In genomic region chr9:37425298-37425752, GRCh38 we compare ENCODE assay signal across 17 cellular contexts. TPM values are rescaled to one million over a fixed set of nuclear protein-coding genes. Genes with fewer than 3 reads are reported as not detected.
DNase-seq lines count a peak whose midpoint lies in the region; ATAC-seq and TF ChIP-seq lines count a peak whose summit lies in the region.
"Had no signal": no experiment of that assay in that cellular context is flagged by ENCODE, and none has a peak within 500 bp of the region (broad histone marks: within the 10 kb centered on the region; RNA-seq: fewer than 3 reads in every experiment).

No MANE protein-coding gene starts in this region.

- H3K27ac ChIP-seq in cardiac muscle cell (peak overlapping the region; percentile 62), right cardiac atrium (ENCODE audit: low read length) (no peak overlapping the region), layer of hippocampus (ENCODE audit: low read depth, low read length) (peak overlapping the region; percentile 59), testis (peak overlapping the region in 1 of 2 donors; percentile 1)
- H3K27ac ChIP-seq: vagina had no signal

- no peaks in the 10 kb centered on the region for H3K9me3 Mint-ChIP-seq in activated B cell treated with CpG ODN at 0.5 μM for 24 hours
- H3K9me3 Mint-ChIP-seq: CD8-positive, alpha-beta memory T cell; stimulated activated naive CD8-positive, alpha-beta T cell treated with anti-CD3 and anti-CD28 coated beads, Interleukin-15, Interleukin-2, amounts not matched to agents 100 ng/mL and 50 ng/mL, for 24 hours had no signal

- no peak overlapping the region for H3K27ac Mint-ChIP-seq in activated B cell treated with CpG ODN at 0.5 μM for 24 hours
- H3K27ac Mint-ChIP-seq: stimulated activated naive CD8-positive, alpha-beta T cell treated with anti-CD3 and anti-CD28 coated beads, Interleukin-15, Interleukin-2, amounts not matched to agents 100 ng/mL and 50 ng/mL, for 24 hours had no signal

- peaks cover 63% of the 10 kb centered on the region for H3K36me3 Mint-ChIP-seq in activated B cell treated with CpG ODN at 0.5 μM for 24 hours (ENCODE audit: low read depth)

- DNase-seq in cardiac muscle cell (ENCODE audit: low read depth in 1 of 2, low spot score in 1 of 2) (peak in 1 of 2 donors; percentile 17), right cardiac atrium (no peak), activated B cell treated with CpG ODN at 0.5 μM for 24 hours (no peak), testis (peak; percentile 49), iPS-NIHi7 (ENCODE audit: extremely low spot score) (no peak)
- DNase-seq in activated CD4-positive, alpha-beta T cell treated with anti-CD3 and anti-CD28 coated beads for 1 hour: no peak
- DNase-seq: CD8-positive, alpha-beta memory T cell; dermis blood vessel endothelial cell; erythroblast; NCI-H1105; NK-92 treated with Interleukin-12 subunit alpha and Interleukin-12 subunit beta, amount 100 ng/mL, for 24 hours; T1000 had no signal

- H3K36me3 ChIP-seq in cardiac muscle cell (peaks cover 11% of the 10 kb centered on the region), testis (ENCODE audit: low read depth, missing control alignments) (no peaks in the 10 kb centered on the region)

- H3K4me1 ChIP-seq in cardiac muscle cell (ENCODE audit: low read depth) (peaks cover 23% of the 10 kb centered on the region), right cardiac atrium (ENCODE audit: control insufficient read depth, insufficient read depth, low read length) (peaks cover 11% of the 10 kb centered on the region), testis (peaks cover 35% of the 10 kb centered on the region)

- POLR2A ChIA-PET in activated B cell treated with CpG ODN at 0.5 μM for 24 hours (lab: Charles Lee): interaction anchor here (0.8 to 1.2 kb wide), 2 partner anchors 17 to 88 kb away, joined by 3 read pairs; no protein-coding TSS in a partner anchor

- no peaks in the 10 kb centered on the region for H3K27me3 ChIP-seq in cardiac muscle cell
- H3K27me3 ChIP-seq in right cardiac atrium (ENCODE audit: control insufficient read depth, insufficient read depth): no peaks in the 10 kb centered on the region
- H3K27me3 ChIP-seq in layer of hippocampus (ENCODE audit: control insufficient read depth, insufficient read depth, low read length): no peaks in the 10 kb centered on the region
- H3K27me3 ChIP-seq in testis: no peaks in the 10 kb centered on the region
- H3K27me3 ChIP-seq: vagina had no signal

- WGBS in right cardiac atrium: 77% methylated on average over 11 of the region's 11 CpGs
- 27 to 100% methylated on average over 2 to 11 of the region's 11 CpGs for WGBS in testis, 2 donors

- no peak overlapping the region for H3K4me3 ChIP-seq in cardiac muscle cell
- H3K4me3 ChIP-seq in right cardiac atrium (ENCODE audit: low read length): no peak overlapping the region
- H3K4me3 ChIP-seq in testis: no peak overlapping the region
- H3K4me3 ChIP-seq: skin epidermis, vagina had no signal

- ATAC-seq in right cardiac atrium: no peak
- ATAC-seq in activated B cell treated with CpG ODN at 0.5 μM for 24 hours (ENCODE audit: low read depth): no peak
- no peak for ATAC-seq in GM18517 (IDR thresholded peaks at IDR 0.05; ENCODE audit: unreplicated experiment)

- no peaks in the 10 kb centered on the region for H3K27me3 Mint-ChIP-seq in activated B cell treated with CpG ODN at 0.5 μM for 24 hours
- H3K27me3 Mint-ChIP-seq: CD8-positive, alpha-beta memory T cell; stimulated activated naive CD8-positive, alpha-beta T cell treated with anti-CD3 and anti-CD28 coated beads, Interleukin-15, Interleukin-2, amounts not matched to agents 100 ng/mL and 50 ng/mL, for 24 hours had no signal

- H3K9me3 ChIP-seq in cardiac muscle cell (ENCODE audit: low read depth): no peaks in the 10 kb centered on the region
- no peaks in the 10 kb centered on the region for H3K9me3 ChIP-seq in right cardiac atrium (ENCODE audit: control insufficient read depth, low read length)
- H3K9me3 ChIP-seq in testis: no peaks in the 10 kb centered on the region
- H3K9me3 ChIP-seq: vagina had no signal

- intact Hi-C loops in right cardiac atrium (cut with DNase I): no loop called here
- intact Hi-C loops in activated B cell treated with CpG ODN at 0.5 μM for 24 hours (cut with micrococcal nuclease): no loop called here
- intact Hi-C loops in testis (cut with DNase I; ENCODE audit: low total_unique reads): no loop called here

- TF ChIP-seq CTCF in cardiac muscle cell (IDR thresholded peaks at IDR 0.05; ENCODE audit: low read depth, low read length): no peak
- no peak for TF ChIP-seq CTCF in activated B cell treated with CpG ODN at 0.5 μM for 24 hours (IDR thresholded peaks at IDR 0.05)
- TF ChIP-seq CTCF in testis (IDR thresholded peaks at IDR 0.05): no peak

- peak overlapping the region; percentile 24 for H3K4me3 Mint-ChIP-seq in activated B cell treated with CpG ODN at 0.5 μM for 24 hours
- H3K4me3 Mint-ChIP-seq: stimulated activated naive CD8-positive, alpha-beta T cell treated with anti-CD3 and anti-CD28 coated beads, Interleukin-15, Interleukin-2, amounts not matched to agents 100 ng/mL and 50 ng/mL, for 24 hours had no signal

- TF ChIP-seq POLR2A in testis (IDR thresholded peaks at IDR 0.05): no peak

- CTCF ChIA-PET in activated B cell treated with CpG ODN at 0.5 μM for 24 hours (lab: Charles Lee): no interaction called here

- H3K4me1 Mint-ChIP-seq in activated B cell treated with CpG ODN at 0.5 μM for 24 hours: peaks cover 32% of the 10 kb centered on the region

RNA-seq across cellular contexts. Expression of gene GRHPR, which starts 2.8 kb away (rescaled TPM):
- 335 and 376 TPM in 2 replicates for total RNA-seq in cardiac muscle cell
- polyA plus RNA-seq in cardiac muscle cell: 252 and 280 TPM in 2 replicates
- 100 to 1,000 TPM in 3 of 4 donors, 10 to 100 TPM in 1; 92.2 to 119 (median 111) TPM for total RNA-seq in right cardiac atrium
- 119 TPM for polyA plus RNA-seq in right cardiac atrium
- total RNA-seq in activated B cell treated with CpG ODN at 0.5 μM for 24 hours: 315 TPM in 2 replicates
- 100 to 1,000 TPM; 195 to 262 TPM for total RNA-seq in testis
- 130 TPM for polyA plus RNA-seq in testis (ENCODE audit: insufficient read depth, low read depth, low replicate concordance)

RNA-seq across cellular contexts. Expression of gene ZBTB5, which starts 39.9 kb away (rescaled TPM):
- 16.2 and 24.9 TPM in 2 replicates for total RNA-seq in cardiac muscle cell
- 6.7 and 10.9 TPM in 2 replicates for polyA plus RNA-seq in cardiac muscle cell
- total RNA-seq in right cardiac atrium: 1 to 10 TPM; 6.8 to 9.1 (median 7.3) TPM
- polyA plus RNA-seq in right cardiac atrium: 3.8 TPM
- 26.5 and 28.1 TPM in 2 replicates for total RNA-seq in activated B cell treated with CpG ODN at 0.5 μM for 24 hours
- total RNA-seq in testis: 10 to 100 TPM; 28.4 to 33.8 TPM
- polyA plus RNA-seq in testis (ENCODE audit: insufficient read depth, low read depth, low replicate concordance): 20.4 TPM
